8 cellular contexts compared by ENCODE assay signal in the genomic region with DNA sequence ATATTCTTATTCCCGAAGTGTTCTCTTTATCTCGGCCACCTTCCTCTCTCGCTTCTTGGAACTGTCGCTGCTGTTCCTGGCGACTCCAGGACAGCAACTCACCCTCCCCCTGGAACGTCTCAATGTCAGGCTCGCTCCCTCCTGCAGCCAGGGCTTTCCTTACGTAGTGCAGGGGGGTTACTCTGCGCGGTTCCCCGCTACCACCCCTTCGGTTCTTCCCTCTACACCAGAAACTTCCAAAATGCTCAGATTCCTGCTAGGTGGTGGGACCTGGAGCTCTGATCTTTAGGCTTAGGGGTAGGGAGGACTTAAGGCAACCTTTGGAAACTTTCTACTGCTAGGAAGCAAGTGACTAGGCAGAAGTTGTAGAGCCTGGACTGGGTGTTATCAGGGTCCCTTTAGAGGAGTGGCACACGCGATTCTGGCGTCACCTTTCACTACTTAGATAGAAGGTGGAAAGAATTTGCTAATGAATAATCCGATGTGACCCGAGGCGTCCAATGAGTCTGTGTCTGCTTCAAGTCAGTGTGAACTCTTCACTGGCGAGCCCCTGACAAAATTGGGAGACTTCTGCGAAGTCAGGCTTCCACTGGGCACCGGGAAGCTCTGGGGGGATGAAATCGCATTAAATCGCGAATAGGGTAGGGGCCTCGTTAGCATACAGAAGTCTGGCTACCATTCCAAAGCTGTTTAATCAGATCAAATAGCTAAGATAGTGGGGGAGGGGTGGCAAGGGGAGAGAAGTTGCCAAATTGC. TPM values are rescaled to one million over a fixed set of nuclear protein-coding genes. Genes with fewer than 3 reads are reported as not detected.
DNase-seq lines count a peak whose midpoint lies in the region; ATAC-seq, FAIRE-seq and TF ChIP-seq lines count a peak whose summit lies in the region.

No MANE protein-coding gene starts in this region.

- no peak for TF ChIP-seq POLR2A in A549 (IDR thresholded peaks at IDR 0.05; ENCODE audit: low read length)

- H3K14ac ChIP-seq in trophoblast cell (ENCODE audit: low read length), result no peak overlapping the region

- no peaks in the 10 kb centered on the region for H3K79me1 ChIP-seq in trophoblast cell (ENCODE audit: low read length)

- no peak overlapping the region for H3K4ac ChIP-seq in trophoblast cell (ENCODE audit: low read depth, low read length)

- TF ChIP-seq EP300 in A549 (IDR thresholded peaks at IDR 0.05), result no peak

- no peak overlapping the region for H2BK5ac ChIP-seq in trophoblast cell (ENCODE audit: low read depth, low read length, poor library complexity)

- H3K4me3 ChIP-seq in A549 (peak overlapping the region; percentile 60), HEK293 (ENCODE audit: low read depth, low read length) (peak overlapping the region; percentile 51), trophoblast cell (ENCODE audit: low read depth, low read length) (peak overlapping the region; percentile 41)

- no peak overlapping the region for H4K91ac ChIP-seq in trophoblast cell (ENCODE audit: low read depth, low read length)

- TF ChIP-seq CTCF in A549 (IDR thresholded peaks at IDR 0.05) (no peak), HEK293 (tag by site-specific recombination; IDR thresholded peaks at IDR 0.05) (no peak), glutamatergic neuron (IDR thresholded peaks at IDR 0.05; ENCODE audit: partially characterized antibody, unreplicated experiment) (no peak)

- no peak for DNase-seq in A549 (ENCODE audit: low read depth in 1 of 2, low spot score in 1 of 2)
- DNase-seq in activated CD8-positive, alpha-beta T cell treated with anti-CD3 and anti-CD28 coated beads, Interleukin-2, amount 10 ng/mL, durations not matched to agents 7 days and 5 days, result peak; percentile 27
- DNase-seq in glutamatergic neuron, result no peak
- peak; percentile 23 to 60 for DNase-seq in trophoblast cell

- CTCF ChIA-PET in A549 (lab: Yijun Ruan, JAX) (interaction anchor here (1.0 to 2.7 kb wide), 6 partner anchors 10 to 380 kb away, joined by 3 to 36 read pairs (median 4); no protein-coding TSS in a partner anchor), HEK293 (lab: Yijun Ruan, JAX) (interaction anchor here (0.9 to 2.2 kb wide), 3 partner anchors 10 to 378 kb away, joined by 3 to 12 read pairs (median 5); no protein-coding TSS in a partner anchor)
- CTCF ChIA-PET in activated CD8-positive, alpha-beta T cell treated with anti-CD3 and anti-CD28 coated beads, Interleukin-2, amount 10 ng/mL, durations not matched to agents 7 days and 5 days (lab: Charles Lee), result interaction anchor here (0.6 to 2.6 kb wide), 8 partner anchors 9 to 433 kb away, joined by 3 to 24 read pairs (median 4); no protein-coding TSS in a partner anchor

- H3K23ac ChIP-seq in trophoblast cell (ENCODE audit: low read length), result no peak overlapping the region

- no peaks in the 10 kb centered on the region for H3K9me3 Mint-ChIP-seq in activated CD8-positive, alpha-beta T cell treated with anti-CD3 and anti-CD28 coated beads, Interleukin-2, amount 10 ng/mL, durations not matched to agents 7 days and 5 days (ENCODE audit: insufficient read depth)
- peaks cover 5% of the 10 kb centered on the region for H3K9me3 Mint-ChIP-seq in glutamatergic neuron (ENCODE audit: unreplicated experiment)

- peaks cover 26% of the 10 kb centered on the region for H3K27me3 ChIP-seq in trophoblast cell (ENCODE audit: insufficient read depth, low read length)

- H4K8ac ChIP-seq in trophoblast cell (ENCODE audit: low read depth, low read length), result no peak overlapping the region

- no peak overlapping the region for H2AFZ ChIP-seq in trophoblast cell (ENCODE audit: insufficient read depth, low read length, poor library complexity)

- peaks cover 52% of the 10 kb centered on the region for H3K27me3 Mint-ChIP-seq in activated CD8-positive, alpha-beta T cell treated with anti-CD3 and anti-CD28 coated beads, Interleukin-2, amount 10 ng/mL, durations not matched to agents 7 days and 5 days (ENCODE audit: low read depth)
- peaks cover 5% of the 10 kb centered on the region for H3K27me3 Mint-ChIP-seq in glutamatergic neuron (ENCODE audit: unreplicated experiment)

- 18% methylated on average over 25 of the region's 25 CpGs for WGBS in A549 (ENCODE audit: missing lambda C conversion rate)
- no CpG with 5 or more reads among the region's 25 CpGs for WGBS in trophoblast cell (ENCODE audit: extremely low coverage, insufficient coverage, insufficient read length)

- no peak for TF ChIP-seq RAD21 in A549 (conservative IDR thresholded peaks at IDR 0.05 in 1 of 2, IDR thresholded peaks at IDR 0.05 in 1 of 2)

- H3K4me3 Mint-ChIP-seq in activated CD8-positive, alpha-beta T cell treated with anti-CD3 and anti-CD28 coated beads, Interleukin-2, amount 10 ng/mL, durations not matched to agents 7 days and 5 days, result peak overlapping the region; percentile 97
- peak overlapping the region; percentile 99 for H3K4me3 Mint-ChIP-seq in glutamatergic neuron (ENCODE audit: unreplicated experiment)

- no peaks in the 10 kb centered on the region for H3K79me2 ChIP-seq in trophoblast cell (ENCODE audit: control insufficient read depth, insufficient read depth, low read length, poor library complexity)

- H4K12ac ChIP-seq in trophoblast cell (ENCODE audit: low read depth, low read length), result no peak overlapping the region

- H3K4me2 ChIP-seq in A549, result peak overlapping the region; percentile 95
- H3K4me2 ChIP-seq in trophoblast cell (ENCODE audit: low read length), result peak overlapping the region; percentile 98

- H3K36me3 ChIP-seq in HEK293 (ENCODE audit: control insufficient read depth in 2 of 2, insufficient read depth in 1 of 2, low read length in 2 of 2), result no peaks in the 10 kb centered on the region
- no peaks in the 10 kb centered on the region for H3K36me3 ChIP-seq in trophoblast cell (ENCODE audit: control insufficient read depth in 1 of 2, insufficient read depth in 2 of 2, low read length in 2 of 2)

- peaks cover 3% of the 10 kb centered on the region for H3K36me3 Mint-ChIP-seq in activated CD8-positive, alpha-beta T cell treated with anti-CD3 and anti-CD28 coated beads, Interleukin-2, amount 10 ng/mL, durations not matched to agents 7 days and 5 days (ENCODE audit: low read depth)
- no peaks in the 10 kb centered on the region for H3K36me3 Mint-ChIP-seq in glutamatergic neuron (ENCODE audit: unreplicated experiment)

- no peak overlapping the region for H3K27ac Mint-ChIP-seq in activated CD8-positive, alpha-beta T cell treated with anti-CD3 and anti-CD28 coated beads, Interleukin-2, amount 10 ng/mL, durations not matched to agents 7 days and 5 days
- H3K27ac Mint-ChIP-seq in glutamatergic neuron (ENCODE audit: unreplicated experiment), result no peak overlapping the region

- no peak for FAIRE-seq in A549 (lab: Jason Lieb, UNC)

- H2BK120ac ChIP-seq in trophoblast cell (ENCODE audit: insufficient read depth, low read length, poor library complexity), result no peak overlapping the region

- H3K4me1 ChIP-seq in A549 (peaks cover 18% of the 10 kb centered on the region), HEK293 (ENCODE audit: control insufficient read depth, insufficient read depth, low read length) (0 out of 2 replicates have a peak, but pooled peaks cover 2% of the 10 kb centered on the region), trophoblast cell (ENCODE audit: control insufficient read depth in 1 of 2, insufficient read depth in 2 of 2, low read length in 2 of 2) (peaks cover 14 to 19% of the 10 kb centered on the region in 2 experiments)

- H3K27ac ChIP-seq in A549 (no peak overlapping the region), HEK293 (ENCODE audit: extremely low read depth, low read depth, low read length) (no peak overlapping the region), trophoblast cell (ENCODE audit: low read depth, low read length) (no peak overlapping the region)

- no peak overlapping the region for H3K9ac ChIP-seq in trophoblast cell (ENCODE audit: low read length)

- H3K9me3 ChIP-seq in A549, result no peaks in the 10 kb centered on the region
- no peaks in the 10 kb centered on the region for H3K9me3 ChIP-seq in HEK293 (ENCODE audit: control insufficient read depth, insufficient read depth, low read depth, low read length)
- H3K9me3 ChIP-seq in trophoblast cell (ENCODE audit: insufficient read depth, low read depth, low read length), result peaks cover 2% of the 10 kb centered on the region

- POLR2A ChIA-PET in A549 (lab: Yijun Ruan, JAX), result interaction anchor here (0.6 to 1.0 kb wide), 2 partner anchors 110 to 381 kb away, joined by 3 to 5 read pairs; no protein-coding TSS in a partner anchor
- POLR2A ChIA-PET in HEK293 (lab: Yijun Ruan, JAX), result interaction anchor here (0.8 to 1.9 kb wide), 4 partner anchors 16 to 381 kb away, joined by 3 to 7 read pairs (median 4); partner anchors contain the start of gene DCAF4
- POLR2A ChIA-PET in activated CD8-positive, alpha-beta T cell treated with anti-CD3 and anti-CD28 coated beads, Interleukin-2, amount 10 ng/mL, durations not matched to agents 7 days and 5 days (lab: Charles Lee), result interaction anchor here (0.6 to 1.1 kb wide), 2 partner anchors 9 to 344 kb away, joined by 3 read pairs; no protein-coding TSS in a partner anchor

- H2AK5ac ChIP-seq in trophoblast cell (ENCODE audit: low read length), result no peak overlapping the region

- peaks cover 30% of the 10 kb centered on the region for H3K4me1 Mint-ChIP-seq in activated CD8-positive, alpha-beta T cell treated with anti-CD3 and anti-CD28 coated beads, Interleukin-2, amount 10 ng/mL, durations not matched to agents 7 days and 5 days (ENCODE audit: low read depth)
- peaks cover 10% of the 10 kb centered on the region for H3K4me1 Mint-ChIP-seq in glutamatergic neuron (ENCODE audit: low read depth, unreplicated experiment)

- no peak overlapping the region for H2BK12ac ChIP-seq in trophoblast cell (ENCODE audit: low read length)

- ATAC-seq in A549 (peak; percentile 7 to 14; a peak in 3 of 6 replicates), HG03571 (IDR thresholded peaks at IDR 0.05; ENCODE audit: unreplicated experiment) (no peak), HG02610 (IDR thresholded peaks at IDR 0.05; ENCODE audit: unreplicated experiment) (no peak), HG03045 (IDR thresholded peaks at IDR 0.05; ENCODE audit: unreplicated experiment) (no peak)
- ATAC-seq in activated CD8-positive, alpha-beta T cell treated with anti-CD3 and anti-CD28 coated beads, Interleukin-2, amount 10 ng/mL, durations not matched to agents 7 days and 5 days, result no peak

- no peak overlapping the region for H3K18ac ChIP-seq in trophoblast cell (ENCODE audit: low read length)

RNA-seq across cellular contexts. Expression of gene DPF3, which starts 0.9 kb away (rescaled TPM):
- polyA plus RNA-seq in A549 (2011; rRNA removed) (0.05 and 0.28 TPM in 2 replicates), A549 (2017; fragmentation: RNase III; extraction: RNeasy Plus Mini Kit Qiagen cat#74134 plus additional on column Dnase treatment) (0.09 to 0.24 TPM (median 0.10 TPM) in 3 replicates)
- polyA plus RNA-seq in A549 (2012; cell fraction: cytosol; rRNA removed), result 0.05 and 0.07 TPM in 2 replicates
- 0.07 and 0.10 TPM in 2 replicates for polyA plus RNA-seq in A549 (2012; cell fraction: nucleus; rRNA removed)
- 0.58 TPM in 1 of 2 replicates, not detected in the other for polyA minus RNA-seq in A549 (2011; rRNA and poly(A)+ RNA removed)
- total RNA-seq in activated CD8-positive, alpha-beta T cell treated with anti-CD3 and anti-CD28 coated beads, Interleukin-2, amount 10 ng/mL, durations not matched to agents 7 days and 5 days, result 10 to 100 TPM; 10.3 to 10.7 TPM
- 13.7 TPM for total RNA-seq in glutamatergic neuron (ENCODE audit: unreplicated experiment)
- polyA plus RNA-seq in trophoblast cell (2013), result 4.3 and 4.7 TPM in 2 replicates

RNA-seq across cellular contexts. Expression of gene DCAF4, which starts 31.5 kb away (rescaled TPM):
- polyA plus RNA-seq in A549 (2011; rRNA removed) (21.0 and 22.4 TPM in 2 replicates), A549 (2017; fragmentation: RNase III; extraction: RNeasy Plus Mini Kit Qiagen cat#74134 plus additional on column Dnase treatment) (18.4 to 18.9 TPM (median 18.8 TPM) in 3 replicates)
- polyA plus RNA-seq in A549 (2012; cell fraction: cytosol; rRNA removed), result 18.9 and 19.2 TPM in 2 replicates
- 43.8 and 58.5 TPM in 2 replicates for polyA plus RNA-seq in A549 (2012; cell fraction: nucleus; rRNA removed)
- 33.3 and 35.7 TPM in 2 replicates for polyA minus RNA-seq in A549 (2011; rRNA and poly(A)+ RNA removed)
- total RNA-seq in activated CD8-positive, alpha-beta T cell treated with anti-CD3 and anti-CD28 coated beads, Interleukin-2, amount 10 ng/mL, durations not matched to agents 7 days and 5 days, result 10 to 100 TPM; 17.5 to 18.1 TPM
- 23.4 TPM for total RNA-seq in glutamatergic neuron (ENCODE audit: unreplicated experiment)
- 35.0 and 42.5 TPM in 2 replicates for polyA plus RNA-seq in trophoblast cell (2013)

Comparison
In these comparisons a context has a peak if more than half of its experiments do, and no peak if none do; other contexts are left out.
1. ATAC-seq: peak in A549 (2 of 2); none in activated CD8-positive, alpha-beta T cell treated with anti-CD3 and anti-CD28 coated beads, Interleukin-2, amount 10 ng/mL, durations not matched to agents 7 days and 5 days (single experiment), HG03571 (single experiment), HG02610 (single experiment) and HG03045 (single experiment).
2. DNase-seq: peak in activated CD8-positive, alpha-beta T cell treated with anti-CD3 and anti-CD28 coated beads, Interleukin-2, amount 10 ng/mL, durations not matched to agents 7 days and 5 days (single experiment) and trophoblast cell (2 of 2); none in A549 (0 of 2) and glutamatergic neuron (single experiment).
3. Peak in every context shown above with its lines, with median percentiles within 50 percentile points of each other: H3K4me3 ChIP-seq.